Comparison of ENCODE assay signal across 8 cellular contexts in genomic region chr19:7395360-7395781, GRCh38.
A peak's percentile ranks its signal among the peaks of the same experiment; 100 is the strongest.
DNase-seq lines count a peak whose midpoint lies in the region; ATAC-seq and TF ChIP-seq lines count a peak whose summit lies in the region.

No MANE protein-coding gene starts in this region.

- H3K9ac ChIP-seq in NT2/D1 (ENCODE audit: insufficient read length, low read depth) (peak overlapping the region; percentile 93), muscle layer of colon (ENCODE audit: low read length) (peak overlapping the region; percentile 93)

- ATAC-seq in GM21529 (IDR thresholded peaks at IDR 0.05; ENCODE audit: unreplicated experiment), result peak; percentile 15

- H3K27me3 ChIP-seq in NT2/D1 (ENCODE audit: insufficient read depth, insufficient read length), result no peaks in the 10 kb centered on the region
- H3K27me3 ChIP-seq in effector memory CD4-positive, alpha-beta T cell (replicated peaks; ENCODE audit: control insufficient read depth, insufficient read depth, low read length, poor library complexity, severe bottlenecking), result no peaks in the 10 kb centered on the region
- H3K27me3 ChIP-seq in muscle layer of colon (ENCODE audit: control insufficient read depth in 1 of 2, insufficient read depth in 2 of 2, low read length in 2 of 2), result no peaks in the 10 kb centered on the region

- H3K36me3 ChIP-seq in NT2/D1 (ENCODE audit: insufficient read depth, insufficient read length, low read length) (no peaks in the 10 kb centered on the region), muscle layer of colon (ENCODE audit: insufficient read depth, low read length) (peaks cover 8% of the 10 kb centered on the region)
- peaks cover 20% of the 10 kb centered on the region for H3K36me3 ChIP-seq in effector memory CD4-positive, alpha-beta T cell (ENCODE audit: control insufficient read depth, insufficient read depth, low read length)

- H3K4me1 ChIP-seq in NT2/D1 (ENCODE audit: insufficient read depth, insufficient read length), result peaks cover 7% of the 10 kb centered on the region
- peaks cover 25% of the 10 kb centered on the region for H3K4me1 ChIP-seq in effector memory CD4-positive, alpha-beta T cell (ENCODE audit: control insufficient read depth, insufficient read depth, low read length, poor library complexity, severe bottlenecking)
- H3K4me1 ChIP-seq in muscle layer of colon (ENCODE audit: insufficient read depth, low read length), result peaks cover 22% of the 10 kb centered on the region

- DNase-seq in AG10803 (ENCODE audit: low read depth) (peak; percentile 15), NT2/D1 (ENCODE audit: low read depth, low spot score) (no peak), globus pallidus (ENCODE audit: low spot score) (no peak), kidney glomerular epithelial cell (lab: John Stamatoyannopoulos, UW) (no peak), hippocampal formation (lab: John Stamatoyannopoulos, UW) (no peak)
- DNase-seq in effector memory CD4-positive, alpha-beta T cell, result no peak

- TF ChIP-seq CTCF in AG10803 (conservative IDR thresholded peaks at IDR 0.05; ENCODE audit: low read length), result no peak

- H3K4me3 ChIP-seq in AG10803 (ENCODE audit: low read length) (peak overlapping the region; percentile 86), NT2/D1 (ENCODE audit: insufficient read length, low read depth) (peak overlapping the region; percentile 79), muscle layer of colon (ENCODE audit: low read depth in 1 of 2, low read length in 2 of 2) (peak overlapping the region; percentile 92 to 95)
- peak overlapping the region; percentile 84 for H3K4me3 ChIP-seq in effector memory CD4-positive, alpha-beta T cell (ENCODE audit: insufficient read depth, low read depth, low read length, poor library complexity, severe bottlenecking)

- H3K9me3 ChIP-seq in NT2/D1 (ENCODE audit: insufficient read depth, low read length), result no peaks in the 10 kb centered on the region
- no peaks in the 10 kb centered on the region for H3K9me3 ChIP-seq in effector memory CD4-positive, alpha-beta T cell (ENCODE audit: control insufficient read depth, low read length)
- H3K9me3 ChIP-seq in muscle layer of colon (ENCODE audit: low read length), result no peaks in the 10 kb centered on the region

- peak overlapping the region; percentile 61 for H3K27ac ChIP-seq in effector memory CD4-positive, alpha-beta T cell (ENCODE audit: insufficient read depth, low read length, poor library complexity, severe bottlenecking)
- peak overlapping the region; percentile 77 for H3K27ac ChIP-seq in muscle layer of colon (ENCODE audit: low read depth, low read length)
